In the genomic region with DNA sequence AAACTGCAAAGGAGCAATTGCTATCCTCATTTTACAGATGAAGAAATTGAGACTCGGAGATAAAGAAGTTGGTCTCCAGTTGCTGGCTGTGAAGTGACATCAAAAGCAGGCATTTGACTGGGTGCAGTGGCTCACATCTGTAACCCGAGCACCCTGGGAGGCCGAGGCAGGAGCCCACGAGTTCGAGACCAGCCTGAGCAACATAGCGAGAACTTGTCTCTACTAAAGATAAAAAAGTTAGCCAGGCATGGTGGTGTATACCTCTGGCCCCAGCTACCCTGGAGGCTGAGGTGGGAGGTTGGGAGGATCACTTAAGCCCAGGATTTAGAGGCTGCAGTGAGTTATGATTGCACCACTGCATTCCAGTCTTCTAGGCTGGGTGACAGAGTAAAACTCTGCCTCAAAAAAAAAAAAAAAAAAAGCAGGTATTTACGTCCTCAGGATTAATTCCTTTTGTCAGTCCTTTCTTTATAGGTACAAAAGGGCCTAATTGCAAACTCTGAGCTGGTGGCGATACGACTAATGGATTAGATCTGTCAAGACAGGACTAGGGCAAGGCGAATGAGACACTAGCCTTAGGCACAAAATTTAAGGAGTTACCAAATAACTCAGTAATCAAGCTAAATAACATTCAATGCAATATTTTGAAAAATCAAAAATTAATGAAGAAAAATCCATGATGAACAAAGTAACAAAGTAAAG, we compare ENCODE assay signal across 1 cellular context.
TF ChIP-seq lines count a peak whose summit lies in the region.

No MANE protein-coding gene starts in this region.

TF ChIP-seq in GM23338, 12 proteins besides CTCF, POLR2A, EP300 and RAD21 (continued from another document):
- TF ChIP-seq, protein P1, sequence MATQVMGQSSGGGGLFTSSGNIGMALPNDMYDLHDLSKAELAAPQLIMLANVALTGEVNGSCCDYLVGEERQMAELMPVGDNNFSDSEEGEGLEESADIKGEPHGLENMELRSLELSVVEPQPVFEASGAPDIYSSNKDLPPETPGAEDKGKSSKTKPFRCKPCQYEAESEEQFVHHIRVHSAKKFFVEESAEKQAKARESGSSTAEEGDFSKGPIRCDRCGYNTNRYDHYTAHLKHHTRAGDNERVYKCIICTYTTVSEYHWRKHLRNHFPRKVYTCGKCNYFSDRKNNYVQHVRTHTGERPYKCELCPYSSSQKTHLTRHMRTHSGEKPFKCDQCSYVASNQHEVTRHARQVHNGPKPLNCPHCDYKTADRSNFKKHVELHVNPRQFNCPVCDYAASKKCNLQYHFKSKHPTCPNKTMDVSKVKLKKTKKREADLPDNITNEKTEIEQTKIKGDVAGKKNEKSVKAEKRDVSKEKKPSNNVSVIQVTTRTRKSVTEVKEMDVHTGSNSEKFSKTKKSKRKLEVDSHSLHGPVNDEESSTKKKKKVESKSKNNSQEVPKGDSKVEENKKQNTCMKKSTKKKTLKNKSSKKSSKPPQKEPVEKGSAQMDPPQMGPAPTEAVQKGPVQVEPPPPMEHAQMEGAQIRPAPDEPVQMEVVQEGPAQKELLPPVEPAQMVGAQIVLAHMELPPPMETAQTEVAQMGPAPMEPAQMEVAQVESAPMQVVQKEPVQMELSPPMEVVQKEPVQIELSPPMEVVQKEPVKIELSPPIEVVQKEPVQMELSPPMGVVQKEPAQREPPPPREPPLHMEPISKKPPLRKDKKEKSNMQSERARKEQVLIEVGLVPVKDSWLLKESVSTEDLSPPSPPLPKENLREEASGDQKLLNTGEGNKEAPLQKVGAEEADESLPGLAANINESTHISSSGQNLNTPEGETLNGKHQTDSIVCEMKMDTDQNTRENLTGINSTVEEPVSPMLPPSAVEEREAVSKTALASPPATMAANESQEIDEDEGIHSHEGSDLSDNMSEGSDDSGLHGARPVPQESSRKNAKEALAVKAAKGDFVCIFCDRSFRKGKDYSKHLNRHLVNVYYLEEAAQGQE (IDR thresholded peaks at IDR 0.05; ENCODE audit: unreplicated experiment) = no peak
